Comparison of ENCODE assay signal across 15 cellular contexts in the genomic region with DNA sequence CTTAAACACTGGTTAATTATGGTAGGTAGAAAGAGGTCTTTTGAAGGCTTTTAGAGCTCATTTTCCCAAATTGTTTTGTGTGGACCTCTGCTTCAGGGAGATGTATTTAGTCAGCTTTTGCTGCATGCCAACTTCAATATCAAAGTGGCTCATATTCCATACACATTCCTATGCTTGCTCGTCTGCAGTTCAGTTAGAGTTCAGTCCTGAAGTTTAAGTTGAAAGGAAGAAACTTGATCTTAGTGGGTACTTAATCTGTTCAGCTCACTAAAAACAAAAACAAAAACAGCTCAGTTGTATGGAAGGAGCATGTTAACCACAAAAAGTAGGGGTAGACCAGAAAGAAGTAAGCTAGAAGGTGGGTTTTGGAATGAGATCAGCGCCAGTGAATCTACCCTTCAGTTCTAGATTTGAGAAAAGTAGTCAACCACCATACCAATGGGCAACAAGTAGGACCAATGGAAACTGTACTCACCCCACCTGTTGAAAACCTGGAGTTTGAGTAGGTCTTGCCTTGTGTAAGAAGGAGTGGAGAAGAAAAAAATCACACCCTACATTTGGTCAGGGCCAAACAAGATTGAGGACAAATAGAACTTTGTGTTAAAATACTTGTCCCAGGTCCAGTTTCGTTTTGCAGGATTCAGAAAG. TPM values are rescaled to one million over a fixed set of nuclear protein-coding genes. Genes with fewer than 3 reads are reported as not detected.
DNase-seq lines count a peak whose midpoint lies in the region; ATAC-seq, FAIRE-seq and TF ChIP-seq lines count a peak whose summit lies in the region.
"Had no signal": no experiment of that assay in that cellular context is flagged by ENCODE, and none has a peak within 500 bp of the region (broad histone marks: within the 10 kb centered on the region; RNA-seq: fewer than 3 reads in every experiment).

No MANE protein-coding gene starts in this region.

- H3K4me1 ChIP-seq in right lobe of liver (peaks cover 0 to 35% (median 11%) of the 10 kb centered on the region in 4 donors), HepG2 (ENCODE audit: insufficient read depth, low read length) (peaks cover 62% of the 10 kb centered on the region), gastroesophageal sphincter (no peaks in the 10 kb centered on the region)
- H3K4me1 ChIP-seq: BLaER1 treated with 17β-estradiol and CSF1 and Interleukin-3, amounts not matched to agents 10 nM and 100 nM had no signal

- no peak overlapping the region for H3K4me3 Mint-ChIP-seq in stimulated activated effector memory CD8-positive, alpha-beta T cell treated with anti-CD3 and anti-CD28 coated beads, Interleukin-12 subunit alpha, Interleukin-12 subunit beta, amount 100 ng/mL, for 72 hours
- H3K4me3 Mint-ChIP-seq: H9 had no signal

- H3K4me3 ChIP-seq in right lobe of liver (no peak overlapping the region), HepG2 (replicated peaks in 1 of 3; ENCODE audit: insufficient read depth in 1 of 3, low read depth in 2 of 3, low read length in 3 of 3) (no peak overlapping the region), brain microvascular endothelial cell (ENCODE audit: low read depth, low read length) (no peak overlapping the region), gastroesophageal sphincter (no peak overlapping the region)
- H3K4me3 ChIP-seq: BLaER1 treated with 17β-estradiol and CSF1 and Interleukin-3, amounts not matched to agents 10 nM and 100 nM had no signal

- H3K36me3 ChIP-seq in right lobe of liver (no peaks in the 10 kb centered on the region), HepG2 (replicated peaks in 1 of 2; ENCODE audit: control insufficient read depth in 1 of 2, insufficient read depth in 2 of 2, low read length in 2 of 2) (no peaks in the 10 kb centered on the region), brain microvascular endothelial cell (replicated peaks) (no peaks in the 10 kb centered on the region), gastroesophageal sphincter (no peaks in the 10 kb centered on the region)
- H3K36me3 ChIP-seq: BLaER1 treated with 17β-estradiol and CSF1 and Interleukin-3, amounts not matched to agents 10 nM and 100 nM had no signal

- no peak overlapping the region for H3K4me2 ChIP-seq in HepG2 (ENCODE audit: low read depth, low read length)
- H3K4me2 ChIP-seq: BLaER1 treated with 17β-estradiol and CSF1 and Interleukin-3, amounts not matched to agents 10 nM and 100 nM had no signal

- intact Hi-C loops in right lobe of liver (cut with DNase I): no loop called here
- intact Hi-C loops in HepG2 (cut with micrococcal nuclease; ENCODE audit: unreplicated experiment): no loop called here

- DNase-seq in right lobe of liver (no peak), HepG2 (ENCODE audit: low spot score) (no peak), brain microvascular endothelial cell (peak; percentile 43), OCI-M2 (lab: John Stamatoyannopoulos, UW; ENCODE audit: unreplicated experiment) (no peak), mesenteric fat pad (ENCODE audit: low spot score) (no peak), NCI-H2196 (lab: John Stamatoyannopoulos, UW; ENCODE audit: unreplicated experiment) (no peak)
- DNase-seq in stimulated activated effector memory CD8-positive, alpha-beta T cell treated with anti-CD3 and anti-CD28 coated beads, Interleukin-12 subunit alpha, Interleukin-12 subunit beta, amount 100 ng/mL, for 72 hours (ENCODE audit: low spot score in 2 of 2): no peak
- DNase-seq: EL, H9, NCI-H1092, NCI-H1694 treated with DMSO at 0.1 percent for 48 hours, NCI-H446 had no signal

- no peaks in the 10 kb centered on the region for H3K79me2 ChIP-seq in HepG2 (ENCODE audit: insufficient read depth, low read length)

- TF ChIP-seq POLR2A in right lobe of liver (IDR thresholded peaks at IDR 0.05) (no peak), HepG2 (IDR thresholded peaks at IDR 0.05; ENCODE audit: insufficient read depth in 1 of 2, low read depth in 2 of 2, low read length in 2 of 2) (no peak), gastroesophageal sphincter (IDR thresholded peaks at IDR 0.05) (no peak)

- no peaks in the 10 kb centered on the region for H3K9me3 Mint-ChIP-seq in stimulated activated effector memory CD8-positive, alpha-beta T cell treated with anti-CD3 and anti-CD28 coated beads, Interleukin-12 subunit alpha, Interleukin-12 subunit beta, amount 100 ng/mL, for 72 hours
- H3K9me3 Mint-ChIP-seq: H9 had no signal

- ATAC-seq in right lobe of liver (peak; percentile 6 to 37 (median 16)), HepG2 (no peak), gastroesophageal sphincter (peak; percentile 43)
- peak; percentile 52 for ATAC-seq in stimulated activated effector memory CD8-positive, alpha-beta T cell treated with anti-CD3 and anti-CD28 coated beads, Interleukin-12 subunit alpha, Interleukin-12 subunit beta, amount 100 ng/mL, for 72 hours

- no peak for FAIRE-seq in HepG2 (lab: Jason Lieb, UNC)

- H3K9ac ChIP-seq in HepG2 (ENCODE audit: insufficient read depth, low read depth, low read length): no peak overlapping the region
- H3K9ac ChIP-seq: BLaER1 treated with 17β-estradiol and CSF1 and Interleukin-3, amounts not matched to agents 10 nM and 100 nM had no signal

- BruUV-seq in HepG2 (replicated peaks; lab: Mats Ljungman, UMichigan): no TSS peak

- H4K20me1 ChIP-seq in HepG2 (ENCODE audit: insufficient read depth, low read length): no peaks in the 10 kb centered on the region
- H4K20me1 ChIP-seq: BLaER1 treated with 17β-estradiol and CSF1 and Interleukin-3, amounts not matched to agents 10 nM and 100 nM had no signal

- in situ Hi-C loops in HepG2 (cut with HindIII; ENCODE audit: extremely low pct_ligation_motif_present, low pct_unique_long_range_greater_than_20kb) (no loop called here), brain microvascular endothelial cell (cut with HindIII; ENCODE audit: low pct_ligation_motif_present, low sequenced_read_pairs) (no loop called here)

- CTCF ChIA-PET in HepG2 (lab: Yijun Ruan, JAX; ENCODE audit: low intra/inter-chr PET ratio, low total read pairs): no interaction called here

- no peak overlapping the region for H3K27ac Mint-ChIP-seq in stimulated activated effector memory CD8-positive, alpha-beta T cell treated with anti-CD3 and anti-CD28 coated beads, Interleukin-12 subunit alpha, Interleukin-12 subunit beta, amount 100 ng/mL, for 72 hours
- H3K27ac Mint-ChIP-seq: H9 had no signal

- no peak overlapping the region for H2AFZ ChIP-seq in HepG2 (ENCODE audit: low read length)

- TF ChIP-seq RAD21 in HepG2 (CRISPR knock-in tag; IDR thresholded peaks at IDR 0.05): no peak

- POLR2A ChIA-PET in HepG2 (lab: Yijun Ruan, JAX): no interaction called here

- H3K9me3 ChIP-seq in right lobe of liver: no peaks in the 10 kb centered on the region
- no peaks in the 10 kb centered on the region for H3K9me3 ChIP-seq in HepG2 (ENCODE audit: low read length)
- no peaks in the 10 kb centered on the region for H3K9me3 ChIP-seq in gastroesophageal sphincter
- H3K9me3 ChIP-seq: BLaER1 treated with 17β-estradiol and CSF1 and Interleukin-3, amounts not matched to agents 10 nM and 100 nM had no signal

- peak overlapping the region in 2 of 3 donors; percentile 84 to 87 for H3K27ac ChIP-seq in right lobe of liver
- H3K27ac ChIP-seq in HepG2 (ENCODE audit: extremely low read length, insufficient read depth, low read length): no peak overlapping the region
- H3K27ac ChIP-seq in brain microvascular endothelial cell: peak overlapping the region; percentile 1
- no peak overlapping the region for H3K27ac ChIP-seq in gastroesophageal sphincter
- H3K27ac ChIP-seq: 22Rv1; BLaER1 treated with 17β-estradiol and CSF1 and Interleukin-3, amounts not matched to agents 10 nM and 100 nM had no signal

- H3K27me3 ChIP-seq in right lobe of liver: no peaks in the 10 kb centered on the region
- no peaks in the 10 kb centered on the region for H3K27me3 ChIP-seq in HepG2 (ENCODE audit: control insufficient read depth in 1 of 2, insufficient read depth in 2 of 2, low read length in 2 of 2)
- no peaks in the 10 kb centered on the region for H3K27me3 ChIP-seq in brain microvascular endothelial cell (replicated peaks)
- no peaks in the 10 kb centered on the region for H3K27me3 ChIP-seq in gastroesophageal sphincter
- H3K27me3 ChIP-seq: BLaER1 treated with 17β-estradiol and CSF1 and Interleukin-3, amounts not matched to agents 10 nM and 100 nM had no signal

- TF ChIP-seq EP300 in HepG2 (IDR thresholded peaks at IDR 0.05; ENCODE audit: low read depth in 2 of 2, low read length in 2 of 2) (no peak), HepG2 (CRISPR knock-in tag; IDR thresholded peaks at IDR 0.05; ENCODE audit: borderline replicate concordance) (no peak), gastroesophageal sphincter (IDR thresholded peaks at IDR 0.05) (no peak)

- WGBS in right lobe of liver (ENCODE audit: insufficient coverage, low coverage, low lambda C conversion rate, missing lambda C conversion rate): 69% methylated on average over 3 of the region's 3 CpGs
- WGBS in HepG2 (ENCODE audit: low lambda C conversion rate): 84% methylated on average over 3 of the region's 3 CpGs
- 70 to 80% methylated on average over 1 to 3 of the region's 3 CpGs for WGBS in gastroesophageal sphincter (ENCODE audit: low coverage in 1 of 2), 2 donors

- TF ChIP-seq CTCF in right lobe of liver (IDR thresholded peaks at IDR 0.05) (no peak), HepG2 (CRISPR knock-in tag; IDR thresholded peaks at IDR 0.05) (no peak), brain microvascular endothelial cell (IDR thresholded peaks at IDR 0.05; ENCODE audit: low read depth, low read length, missing control alignments) (no peak), gastroesophageal sphincter (IDR thresholded peaks at IDR 0.05) (no peak)

- peaks cover 9% of the 10 kb centered on the region for H3K4me1 Mint-ChIP-seq in stimulated activated effector memory CD8-positive, alpha-beta T cell treated with anti-CD3 and anti-CD28 coated beads, Interleukin-12 subunit alpha, Interleukin-12 subunit beta, amount 100 ng/mL, for 72 hours
- H3K4me1 Mint-ChIP-seq: H9 had no signal

- no peaks in the 10 kb centered on the region for H3K36me3 Mint-ChIP-seq in stimulated activated effector memory CD8-positive, alpha-beta T cell treated with anti-CD3 and anti-CD28 coated beads, Interleukin-12 subunit alpha, Interleukin-12 subunit beta, amount 100 ng/mL, for 72 hours

RNA-seq across cellular contexts. Expression of a gene that starts 58.0 kb away (rescaled TPM):
- total RNA-seq in right lobe of liver: 100 to 1,000 TPM in 2 of 6 experiments, 10 to 100 TPM in 4; 26.8 to 264 (median 57.1) TPM
- total RNA-seq in HepG2 (2016; rRNA removed; fragmentation: Illumina TruSeq; extraction: Trizol): 0.60 and 0.73 TPM in 2 replicates
- 0.10 and 0.18 TPM in 2 replicates for total RNA-seq in HepG2 (2016; cell fraction: cytosol; rRNA removed; fragmentation: Illumina TruSeq; extraction: Trizol; ENCODE audit: low read depth)
- total RNA-seq in HepG2 (2016; cell fraction: insoluble cytoplasmic fraction; rRNA removed; fragmentation: Illumina TruSeq; extraction: Trizol): 0.58 and 0.67 TPM in 2 replicates
- total RNA-seq in HepG2 (2016; cell fraction: membrane; rRNA removed; fragmentation: Illumina TruSeq; extraction: Trizol): 0.55 and 0.65 TPM in 2 replicates
- 0.69 and 0.87 TPM in 2 replicates for total RNA-seq in HepG2 (2016; cell fraction: nucleus; rRNA removed; fragmentation: Illumina TruSeq; extraction: Trizol)
- 1.4 and 1.7 TPM in 2 replicates for polyA plus RNA-seq in HepG2 (2011; rRNA removed)
- 0.64 and 1.4 TPM in 2 replicates for polyA plus RNA-seq in HepG2 (2011; cell fraction: cytosol; rRNA removed)
- 0.84 and 0.88 TPM in 2 replicates for polyA plus RNA-seq in HepG2 (2011; cell fraction: nucleus; rRNA removed)
- 2.7 and 5.9 TPM in 2 replicates for polyA plus RNA-seq in HepG2 (2012)
- polyA plus RNA-seq in HepG2 (2016; cell fraction: cytosol; fragmentation: Illumina TruSeq; extraction: Trizol; ENCODE audit: low read depth): 0.03 and 0.14 TPM in 2 replicates
- 0.44 and 0.52 TPM in 2 replicates for polyA plus RNA-seq in HepG2 (2016; cell fraction: insoluble cytoplasmic fraction; fragmentation: Illumina TruSeq; extraction: Trizol; ENCODE audit: low read depth)
- polyA plus RNA-seq in HepG2 (2016; cell fraction: membrane; fragmentation: Illumina TruSeq; extraction: Trizol; ENCODE audit: low read depth): 0.10 and 0.26 TPM in 2 replicates
- polyA plus RNA-seq in HepG2 (2016; cell fraction: nucleus; fragmentation: Illumina TruSeq; extraction: Trizol; ENCODE audit: insufficient read depth, low read depth): 0.57 and 0.77 TPM in 2 replicates
- polyA minus RNA-seq in HepG2 (2011; rRNA and poly(A)+ RNA removed; ENCODE audit: low replicate concordance): 1.5 and 2.3 TPM in 2 replicates
- 1.7 and 3.1 TPM in 2 replicates for polyA minus RNA-seq in HepG2 (2011; cell fraction: cytosol; rRNA and poly(A)+ RNA removed)
- 2.6 TPM in 2 replicates for polyA minus RNA-seq in HepG2 (2011; cell fraction: nucleus; rRNA and poly(A)+ RNA removed)
- total RNA-seq in gastroesophageal sphincter: 10 to 100 TPM; 11.0 to 51.1 (median 15.0) TPM
- 49.5 TPM for total RNA-seq in mesenteric fat pad

RNA-seq across cellular contexts. Expression of a gene that starts 58.0 kb away (rescaled TPM):
- total RNA-seq in right lobe of liver: 10 to 100 TPM; 26.6 to 50.2 (median 37.5) TPM
- 29.0 and 36.8 TPM in 2 replicates for total RNA-seq in HepG2 (2016; rRNA removed; fragmentation: Illumina TruSeq; extraction: Trizol)
- 5.8 and 7.3 TPM in 2 replicates for total RNA-seq in HepG2 (2016; cell fraction: cytosol; rRNA removed; fragmentation: Illumina TruSeq; extraction: Trizol; ENCODE audit: low read depth)
- total RNA-seq in HepG2 (2016; cell fraction: insoluble cytoplasmic fraction; rRNA removed; fragmentation: Illumina TruSeq; extraction: Trizol): 34.8 and 35.1 TPM in 2 replicates
- 16.0 and 17.4 TPM in 2 replicates for total RNA-seq in HepG2 (2016; cell fraction: membrane; rRNA removed; fragmentation: Illumina TruSeq; extraction: Trizol)
- 46.4 and 47.1 TPM in 2 replicates for total RNA-seq in HepG2 (2016; cell fraction: nucleus; rRNA removed; fragmentation: Illumina TruSeq; extraction: Trizol)
- polyA plus RNA-seq in HepG2 (2011; rRNA removed): 44.1 and 51.4 TPM in 2 replicates
- 25.4 and 42.2 TPM in 2 replicates for polyA plus RNA-seq in HepG2 (2011; cell fraction: cytosol; rRNA removed)
- 24.6 and 40.5 TPM in 2 replicates for polyA plus RNA-seq in HepG2 (2011; cell fraction: nucleus; rRNA removed)
- polyA plus RNA-seq in HepG2 (2012): 41.4 and 67.4 TPM in 2 replicates
- 7.0 and 10.6 TPM in 2 replicates for polyA plus RNA-seq in HepG2 (2016; cell fraction: cytosol; fragmentation: Illumina TruSeq; extraction: Trizol; ENCODE audit: low read depth)
- polyA plus RNA-seq in HepG2 (2016; cell fraction: insoluble cytoplasmic fraction; fragmentation: Illumina TruSeq; extraction: Trizol; ENCODE audit: low read depth): 26.2 and 27.5 TPM in 2 replicates
- 11.6 and 12.0 TPM in 2 replicates for polyA plus RNA-seq in HepG2 (2016; cell fraction: membrane; fragmentation: Illumina TruSeq; extraction: Trizol; ENCODE audit: low read depth)
- 45.9 and 54.4 TPM in 2 replicates for polyA plus RNA-seq in HepG2 (2016; cell fraction: nucleus; fragmentation: Illumina TruSeq; extraction: Trizol; ENCODE audit: insufficient read depth, low read depth)
- 38.5 and 99.7 TPM in 2 replicates for polyA minus RNA-seq in HepG2 (2011; rRNA and poly(A)+ RNA removed; ENCODE audit: low replicate concordance)
- polyA minus RNA-seq in HepG2 (2011; cell fraction: cytosol; rRNA and poly(A)+ RNA removed): 28.8 and 30.0 TPM in 2 replicates
- polyA minus RNA-seq in HepG2 (2011; cell fraction: nucleus; rRNA and poly(A)+ RNA removed): 91.0 and 93.1 TPM in 2 replicates
- 100 to 1,000 TPM in 1 of 4 donors, 10 to 100 TPM in 3; 66.3 to 106 (median 72.9) TPM for total RNA-seq in gastroesophageal sphincter
- 116 TPM for total RNA-seq in mesenteric fat pad

Comparison
In these comparisons a context has a peak if more than half of its experiments do, and no peak if none do; other contexts are left out.
1. H3K27ac ChIP-seq: peak in right lobe of liver (2 of 3) and brain microvascular endothelial cell (single experiment); none in HepG2 (single experiment) and gastroesophageal sphincter (0 of 4).
2. RNA of a gene that starts 58.0 kb away (total RNA-seq): 26.8 to 264 TPM in right lobe of liver, 49.5 TPM in mesenteric fat pad (single experiment) and 11.0 to 51.1 TPM in gastroesophageal sphincter; 0.10 to 0.87 TPM in HepG2; every median in the first group is over 4 times any median in the second.